In the genomic region with DNA sequence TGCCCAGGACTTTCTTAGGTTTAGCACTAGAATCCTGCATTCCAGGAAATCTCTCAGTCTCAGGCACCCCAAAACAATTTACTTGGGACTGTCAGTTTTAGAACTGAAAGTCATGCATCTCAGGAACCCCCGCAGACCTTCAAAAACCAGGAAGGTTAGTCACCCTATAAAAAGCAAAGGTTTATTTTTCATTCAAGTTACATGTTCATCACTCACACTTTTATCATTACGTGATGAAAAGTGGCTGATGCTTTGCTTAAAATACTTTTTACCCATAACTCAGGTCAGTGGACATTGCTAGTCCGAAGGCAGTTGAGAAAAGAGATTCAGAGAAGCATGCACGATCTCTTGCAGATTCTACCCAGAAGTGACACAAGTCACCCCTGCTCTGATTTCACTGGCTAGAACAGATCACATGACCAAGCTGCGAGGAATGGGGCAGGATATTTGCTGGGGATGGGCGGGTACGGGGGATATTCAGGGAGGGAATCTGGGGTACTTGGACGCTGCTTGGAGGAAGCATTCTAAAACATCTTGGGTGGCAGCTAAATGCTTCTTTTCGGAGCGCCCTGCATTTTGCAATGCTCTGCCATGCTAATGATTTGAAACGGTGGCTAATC, we compare ENCODE assay signal across 24 cellular contexts.
"Had no signal": no experiment of that assay in that cellular context is flagged by ENCODE, and none has a peak within 500 bp of the region (broad histone marks: within the 10 kb centered on the region; RNA-seq: fewer than 3 reads in every experiment).

No MANE protein-coding gene starts in this region.

- H3K4me3 Mint-ChIP-seq: activated naive CD4-positive, alpha-beta T cell treated with anti-CD3 and anti-CD28 coated beads for 36 hours; activated naive CD8-positive, alpha-beta T cell treated with anti-CD3 and anti-CD28 coated beads, Interleukin-2, amount 10 ng/mL, durations not matched to agents 7 days and 5 days; dendritic cell treated with granulocyte-macrophage colony-stimulating factor and Interleukin-4, amounts not matched to agents 40 ng/mL and 50 ng/mL, for 4 days; memory B cell; T-cell; type B pancreatic cell had no signal

- H3K4me2 ChIP-seq: hepatocyte had no signal

- H3K36me3 ChIP-seq: cardiac muscle cell, thoracic aorta, vagina had no signal

- DNase-seq: activated CD4-positive, alpha-beta T cell treated with anti-CD3 and anti-CD28 coated beads for 4 hours; activated CD4-positive, alpha-beta T cell treated with anti-CD3 and anti-CD28 coated beads, Interleukin-2, amount 50 U/mL, for 48 hours; activated CD4-positive, CD25-positive, alpha-beta regulatory T cell; activated effector memory CD4-positive, alpha-beta T cell treated with Interleukin-2 at 50 U/mL for 16 hours; activated naive CD4-positive, alpha-beta T cell treated with anti-CD3 and anti-CD28 coated beads for 36 hours; amniotic stem cell; effector CD8-positive, alpha-beta T cell; erythroblast; foreskin keratinocyte; mucosa of descending colon; spleen; stimulated activated CD4-positive, alpha-beta T cell treated with anti-CD3 and anti-CD28 coated beads, Interleukin-4, amount 100 ng/mL, for 1 hour; stimulated activated naive CD4-positive, alpha-beta T cell; T-cell; T-helper 9 cell had no signal

- ATAC-seq: foreskin keratinocyte, mucosa of descending colon, T-cell had no signal

- H3K79me2 ChIP-seq: hepatocyte had no signal

- H3K4me3 ChIP-seq: cardiac muscle cell, hepatocyte, mucosa of descending colon, spleen, thoracic aorta, vagina had no signal

- H3K27ac Mint-ChIP-seq: activated naive CD4-positive, alpha-beta T cell treated with anti-CD3 and anti-CD28 coated beads for 36 hours; activated naive CD8-positive, alpha-beta T cell treated with anti-CD3 and anti-CD28 coated beads, Interleukin-2, amount 10 ng/mL, durations not matched to agents 7 days and 5 days; dendritic cell treated with granulocyte-macrophage colony-stimulating factor and Interleukin-4, amounts not matched to agents 40 ng/mL and 50 ng/mL, for 4 days; memory B cell; progenitor cell of endocrine pancreas; T-cell; type B pancreatic cell had no signal

- H3K27me3 Mint-ChIP-seq: dendritic cell treated with granulocyte-macrophage colony-stimulating factor and Interleukin-4, amounts not matched to agents 40 ng/mL and 50 ng/mL, for 4 days; memory B cell; T-cell; type B pancreatic cell had no signal

- H3K36me3 Mint-ChIP-seq: type B pancreatic cell had no signal

- H3K27me3 ChIP-seq: cardiac muscle cell, foreskin keratinocyte, hepatocyte, spleen, vagina had no signal

- H3K9me3 Mint-ChIP-seq: type B pancreatic cell had no signal

- H3K9me3 ChIP-seq: mucosa of descending colon, thoracic aorta, vagina had no signal

- H3K4me1 ChIP-seq: foreskin keratinocyte, spleen, vagina had no signal

- H3K27ac ChIP-seq: cardiac muscle cell, foreskin keratinocyte, hepatocyte, spleen, thoracic aorta, vagina had no signal

- H2AFZ ChIP-seq: hepatocyte had no signal
